ENCODE assay signal across 8 cellular contexts in the genomic region with DNA sequence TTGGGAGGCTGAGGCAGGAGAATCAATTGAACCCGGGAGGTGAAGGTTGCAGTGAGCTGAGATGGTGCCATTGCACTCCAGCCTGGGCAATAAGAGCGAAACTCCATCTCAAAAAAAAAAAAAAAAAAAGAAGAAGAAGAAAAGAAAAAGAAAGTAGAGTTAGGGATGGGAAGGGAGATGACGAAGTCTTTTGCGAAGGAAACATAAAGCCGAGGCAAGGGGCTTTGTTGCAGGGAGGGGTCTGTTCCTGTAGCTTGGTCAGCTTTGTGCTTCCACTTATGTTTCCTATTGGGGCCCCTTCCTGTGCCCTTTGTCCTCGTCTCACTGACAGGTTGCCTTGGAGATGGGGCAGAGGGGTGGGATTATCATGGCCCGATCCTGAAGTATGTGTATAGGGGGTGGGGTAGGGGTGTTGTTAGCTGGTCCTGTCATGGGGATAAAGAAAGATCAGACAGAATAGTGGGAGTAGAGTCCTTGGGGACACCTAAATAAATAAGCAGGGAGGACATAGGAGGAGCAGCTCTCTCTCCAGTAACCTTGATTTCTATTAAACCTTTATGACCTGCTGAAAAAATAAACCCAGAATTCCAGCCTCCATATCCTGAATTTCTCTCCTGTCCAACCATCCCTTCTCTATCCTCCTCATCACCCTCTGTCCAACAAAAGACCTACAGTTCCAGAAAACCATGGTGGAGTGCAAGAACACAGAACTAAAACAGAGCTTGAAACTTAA. TPM values are rescaled to one million over a fixed set of nuclear protein-coding genes. Genes with fewer than 3 reads are reported as not detected.
DNase-seq lines count a peak whose midpoint lies in the region; ATAC-seq and TF ChIP-seq lines count a peak whose summit lies in the region.

No MANE protein-coding gene starts in this region.

- 83% methylated on average over 7 of the region's 7 CpGs for WGBS in SK-N-SH (ENCODE audit: low lambda C conversion rate)

- 0 out of 2 replicates have a peak overlapping the region, but pooled peaks have one; percentile 63 for H2AFZ ChIP-seq in SK-N-SH (ENCODE audit: low read depth)

- H3K4me1 ChIP-seq in SK-N-SH (ENCODE audit: control insufficient read depth in 1 of 2, insufficient read depth in 2 of 2, low read depth in 1 of 2, low read length in 1 of 2), result peaks cover 22 to 31% of the 10 kb centered on the region in 2 experiments; a peak in 3 of 4 replicates

- CTCF ChIA-PET in SK-N-SH (lab: Yijun Ruan, JAX), result interaction anchor here (0.8 to 5.5 kb wide), 6 partner anchors 8 to 93 kb away, joined by 4 to 39 read pairs (median 9); a partner anchor contains a TSS

- no peak for ATAC-seq in SK-N-SH treated with all-trans-retinoic acid at 6 μM for 48 hours
- ATAC-seq in natural killer cell treated with Interleukin-12 subunit alpha and Interleukin-12 subunit beta and Interleukin-15 and Interleukin-18, amount 100 ng/mL, for 72 hours, result no peak
- no peak for ATAC-seq in GM21786 (IDR thresholded peaks at IDR 0.05; ENCODE audit: unreplicated experiment)
- no peak for ATAC-seq in GM18498 (IDR thresholded peaks at IDR 0.05; ENCODE audit: unreplicated experiment)

- H3K79me2 ChIP-seq in SK-N-SH (ENCODE audit: insufficient read depth), result peaks cover 62% of the 10 kb centered on the region

- peaks cover 15% of the 10 kb centered on the region for H4K20me1 ChIP-seq in SK-N-SH (ENCODE audit: insufficient read depth)

- 0 out of 4 replicates have a peak overlapping the region, but pooled peaks of 1 of the 2 experiments have one; percentile 42 for H3K4me3 ChIP-seq in SK-N-SH (ENCODE audit: low read depth in 2 of 2, low read length in 1 of 2)

- peak overlapping the region; percentile 35 to 88; a peak in 3 of 4 replicates for H3K27ac ChIP-seq in SK-N-SH (ENCODE audit: low read depth in 2 of 2, low read length in 1 of 2)

- H3K27ac Mint-ChIP-seq in chondrocyte (ENCODE audit: unreplicated experiment), result peak overlapping the region; percentile 97
- H3K27ac Mint-ChIP-seq in natural killer cell treated with Interleukin-12 subunit alpha and Interleukin-12 subunit beta and Interleukin-15 and Interleukin-18, amount 100 ng/mL, for 72 hours, result peak overlapping the region; percentile 92

- DNase-seq in SK-N-SH (no peak), NOMO-1 treated with dmso at 0.1 percent for 144 hours (lab: John Stamatoyannopoulos, UW; ENCODE audit: unreplicated experiment) (peak; percentile 69), chondrocyte (ENCODE audit: low spot score) (no peak), NCI-H1694 treated with DMSO at 0.1 percent for 48 hours (lab: John Stamatoyannopoulos, UW) (no peak)
- DNase-seq in natural killer cell treated with Interleukin-12 subunit alpha and Interleukin-12 subunit beta and Interleukin-15 and Interleukin-18, amount 100 ng/mL, for 72 hours (ENCODE audit: low spot score), result no peak

- TF ChIP-seq CTCF in SK-N-SH (IDR thresholded peaks at IDR 0.05) (no peak), chondrocyte (IDR thresholded peaks at IDR 0.05) (no peak)

- POLR2A ChIA-PET in SK-N-SH (lab: Yijun Ruan, JAX), result interaction anchor here (1.2 to 2.1 kb wide), 3 partner anchors 57 to 77 kb away, joined by 3 to 5 read pairs (median 3); a partner anchor contains a TSS

- H3K4me1 Mint-ChIP-seq in chondrocyte (ENCODE audit: low read depth), result peaks cover 57% of the 10 kb centered on the region
- peaks cover 56 to 77% of the 10 kb centered on the region in 2 donors for H3K4me1 Mint-ChIP-seq in natural killer cell treated with Interleukin-12 subunit alpha and Interleukin-12 subunit beta and Interleukin-15 and Interleukin-18, amount 100 ng/mL, for 72 hours (ENCODE audit: low read depth in 2 of 2)

- no peaks in the 10 kb centered on the region for H3K27me3 Mint-ChIP-seq in chondrocyte (ENCODE audit: low read depth)
- H3K27me3 Mint-ChIP-seq in natural killer cell treated with Interleukin-12 subunit alpha and Interleukin-12 subunit beta and Interleukin-15 and Interleukin-18, amount 100 ng/mL, for 72 hours, result no peaks in the 10 kb centered on the region

- no peak for TF ChIP-seq EP300 in SK-N-SH (IDR thresholded peaks at IDR 0.05; ENCODE audit: borderline replicate concordance in 1 of 2, low read depth in 1 of 2, low read length in 1 of 2)

- H3K36me3 ChIP-seq in SK-N-SH (replicated peaks in 1 of 2; ENCODE audit: control insufficient read depth in 1 of 2, insufficient read depth in 2 of 2, low read length in 1 of 2), result peaks cover 16 to 27% of the 10 kb centered on the region in 2 experiments

- H3K27me3 ChIP-seq in SK-N-SH (ENCODE audit: insufficient read depth), result no peaks in the 10 kb centered on the region

- peaks cover 39% of the 10 kb centered on the region for H3F3A ChIP-seq in SK-N-SH (replicated peaks; ENCODE audit: insufficient read depth)

- H3K9me3 Mint-ChIP-seq in chondrocyte (ENCODE audit: low read depth), result no peaks in the 10 kb centered on the region
- H3K9me3 Mint-ChIP-seq in natural killer cell treated with Interleukin-12 subunit alpha and Interleukin-12 subunit beta and Interleukin-15 and Interleukin-18, amount 100 ng/mL, for 72 hours, result no peaks in the 10 kb centered on the region

- no peak for TF ChIP-seq RAD21 in SK-N-SH (IDR thresholded peaks at IDR 0.05; ENCODE audit: low read length)

- H3K9me3 ChIP-seq in SK-N-SH, result no peaks in the 10 kb centered on the region

- peak overlapping the region; percentile 72 for H3K9ac ChIP-seq in SK-N-SH

- H3K4me3 Mint-ChIP-seq in chondrocyte (ENCODE audit: unreplicated experiment), result peak overlapping the region; percentile 100
- H3K4me3 Mint-ChIP-seq in natural killer cell treated with Interleukin-12 subunit alpha and Interleukin-12 subunit beta and Interleukin-15 and Interleukin-18, amount 100 ng/mL, for 72 hours, result peak overlapping the region; percentile 96

- no peaks in the 10 kb centered on the region for H3K9me2 ChIP-seq in SK-N-SH

- peaks cover 16% of the 10 kb centered on the region for H3K36me3 Mint-ChIP-seq in chondrocyte (ENCODE audit: low read depth)
- H3K36me3 Mint-ChIP-seq in natural killer cell treated with Interleukin-12 subunit alpha and Interleukin-12 subunit beta and Interleukin-15 and Interleukin-18, amount 100 ng/mL, for 72 hours, result peaks cover 19% of the 10 kb centered on the region

- peak overlapping the region; percentile 99 for H3K4me2 ChIP-seq in SK-N-SH

TF ChIP-seq in SK-N-SH, 30 proteins besides CTCF, POLR2A, EP300 and RAD21:
- TF ChIP-seq TAF1 (IDR thresholded peaks at IDR 0.05; ENCODE audit: borderline replicate concordance, low read depth, low read length), result 0 out of 2 replicates have a peak, but pooled peaks have one; percentile 5
- TF ChIP-seq, protein P1, sequence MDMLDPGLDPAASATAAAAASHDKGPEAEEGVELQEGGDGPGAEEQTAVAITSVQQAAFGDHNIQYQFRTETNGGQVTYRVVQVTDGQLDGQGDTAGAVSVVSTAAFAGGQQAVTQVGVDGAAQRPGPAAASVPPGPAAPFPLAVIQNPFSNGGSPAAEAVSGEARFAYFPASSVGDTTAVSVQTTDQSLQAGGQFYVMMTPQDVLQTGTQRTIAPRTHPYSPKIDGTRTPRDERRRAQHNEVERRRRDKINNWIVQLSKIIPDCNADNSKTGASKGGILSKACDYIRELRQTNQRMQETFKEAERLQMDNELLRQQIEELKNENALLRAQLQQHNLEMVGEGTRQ (IDR thresholded peaks at IDR 0.05; ENCODE audit: borderline replicate concordance, low read depth, low read length), result no peak

TF ChIP-seq in SK-N-SH treated with all-trans-retinoic acid at 6 μM for 48 hours, 23 proteins besides CTCF, POLR2A, EP300 and RAD21 (continues in another document):
- TF ChIP-seq, protein P2, sequence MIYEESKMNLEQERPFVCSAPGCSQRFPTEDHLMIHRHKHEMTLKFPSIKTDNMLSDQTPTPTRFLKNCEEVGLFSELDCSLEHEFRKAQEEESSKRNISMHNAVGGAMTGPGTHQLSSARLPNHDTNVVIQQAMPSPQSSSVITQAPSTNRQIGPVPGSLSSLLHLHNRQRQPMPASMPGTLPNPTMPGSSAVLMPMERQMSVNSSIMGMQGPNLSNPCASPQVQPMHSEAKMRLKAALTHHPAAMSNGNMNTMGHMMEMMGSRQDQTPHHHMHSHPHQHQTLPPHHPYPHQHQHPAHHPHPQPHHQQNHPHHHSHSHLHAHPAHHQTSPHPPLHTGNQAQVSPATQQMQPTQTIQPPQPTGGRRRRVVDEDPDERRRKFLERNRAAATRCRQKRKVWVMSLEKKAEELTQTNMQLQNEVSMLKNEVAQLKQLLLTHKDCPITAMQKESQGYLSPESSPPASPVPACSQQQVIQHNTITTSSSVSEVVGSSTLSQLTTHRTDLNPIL (CRISPR knock-in tag; IDR thresholded peaks at IDR 0.05; ENCODE audit: low read depth), result no peak
- no peak for TF ChIP-seq ZFP30 (CRISPR knock-in tag; IDR thresholded peaks at IDR 0.05)

RNA-seq across cellular contexts. Expression of a gene that starts 1.2 kb away (rescaled TPM):
- polyA plus RNA-seq in SK-N-SH (2012; rRNA removed), result 520 and 569 TPM in 2 replicates
- 391 and 518 TPM in 2 replicates for polyA plus RNA-seq in SK-N-SH (2012; cell fraction: cytosol; rRNA removed)
- polyA plus RNA-seq in SK-N-SH (2012; cell fraction: nucleus; rRNA removed), result 233 and 286 TPM in 2 replicates
- total RNA-seq in chondrocyte, result 256 to 328 TPM (median 317 TPM) in 3 replicates
- total RNA-seq in natural killer cell treated with Interleukin-12 subunit alpha and Interleukin-12 subunit beta and Interleukin-15 and Interleukin-18, amount 100 ng/mL, for 72 hours, result 100 to 1,000 TPM; 468 to 581 TPM

RNA-seq across cellular contexts. Expression of a gene that starts 2.3 kb away (rescaled TPM):
- polyA plus RNA-seq in SK-N-SH (2012; rRNA removed), result 16.0 and 19.5 TPM in 2 replicates
- polyA plus RNA-seq in SK-N-SH (2012; cell fraction: cytosol; rRNA removed), result 4.2 and 5.4 TPM in 2 replicates
- 143 and 155 TPM in 2 replicates for polyA plus RNA-seq in SK-N-SH (2012; cell fraction: nucleus; rRNA removed)
- 8.4 to 17.4 TPM (median 9.4 TPM) in 3 replicates for total RNA-seq in chondrocyte
- 100 to 1,000 TPM in 1 of 2 donors, 10 to 100 TPM in 1; 36.2 to 154 TPM for total RNA-seq in natural killer cell treated with Interleukin-12 subunit alpha and Interleukin-12 subunit beta and Interleukin-15 and Interleukin-18, amount 100 ng/mL, for 72 hours

RNA-seq across cellular contexts. Expression of a gene that starts 8.4 kb away (rescaled TPM):
- polyA plus RNA-seq in SK-N-SH (2012; rRNA removed), result 147 and 180 TPM in 2 replicates
- 91.7 and 126 TPM in 2 replicates for polyA plus RNA-seq in SK-N-SH (2012; cell fraction: cytosol; rRNA removed)
- polyA plus RNA-seq in SK-N-SH (2012; cell fraction: nucleus; rRNA removed), result 130 and 185 TPM in 2 replicates
- 66.4 to 99.6 TPM (median 95.7 TPM) in 3 replicates for total RNA-seq in chondrocyte
- 10 to 100 TPM; 18.8 to 24.4 TPM for total RNA-seq in natural killer cell treated with Interleukin-12 subunit alpha and Interleukin-12 subunit beta and Interleukin-15 and Interleukin-18, amount 100 ng/mL, for 72 hours

RNA-seq across cellular contexts. Expression of a gene that starts 14.3 kb away (rescaled TPM):
- not detected in 2 replicates for polyA plus RNA-seq in SK-N-SH (2012; rRNA removed)
- not detected in 2 replicates for polyA plus RNA-seq in SK-N-SH (2012; cell fraction: cytosol; rRNA removed)
- polyA plus RNA-seq in SK-N-SH (2012; cell fraction: nucleus; rRNA removed), result not detected in 2 replicates
- total RNA-seq in chondrocyte, result not detected in 3 replicates
- under 1 TPM in 1 of 2 donors, not detected in 1; 0.21 TPM for total RNA-seq in natural killer cell treated with Interleukin-12 subunit alpha and Interleukin-12 subunit beta and Interleukin-15 and Interleukin-18, amount 100 ng/mL, for 72 hours

RNA-seq across cellular contexts. Expression of a gene that starts 15.9 kb away (rescaled TPM):
- polyA plus RNA-seq in SK-N-SH (2012; rRNA removed), result 0.08 TPM in 1 of 2 replicates, not detected in the other
- polyA plus RNA-seq in SK-N-SH (2012; cell fraction: cytosol; rRNA removed), result not detected in 2 replicates
- 0.36 and 0.37 TPM in 2 replicates for polyA plus RNA-seq in SK-N-SH (2012; cell fraction: nucleus; rRNA removed)
- total RNA-seq in chondrocyte, result 0.30 TPM in 1 of 3 replicates, not detected in the others
- total RNA-seq in natural killer cell treated with Interleukin-12 subunit alpha and Interleukin-12 subunit beta and Interleukin-15 and Interleukin-18, amount 100 ng/mL, for 72 hours, result not detected
